In genomic region chr6:144664947-144665346, GRCh38 we compare ENCODE assay signal across 25 cellular contexts.
"Had no signal": no experiment of that assay in that cellular context is flagged by ENCODE, and none has a peak within 500 bp of the region (broad histone marks: within the 10 kb centered on the region; RNA-seq: fewer than 3 reads in every experiment).

No MANE protein-coding gene starts in this region.

- H3K27ac ChIP-seq: ascending aorta, body of pancreas, Peyer's patch, RWPE1, SJCRH30 had no signal

- H3K27me3 Mint-ChIP-seq: activated CD8-positive, alpha-beta T cell treated with anti-CD3 and anti-CD28 coated beads for 36 hours; activated naive CD4-positive, alpha-beta T cell treated with anti-CD3 and anti-CD28 coated beads, Interleukin-2, amount 50 U/mL, for 24 hours; activated T-cell treated with anti-CD3 and anti-CD28 coated beads, Interleukin-2, amount 50 U/mL, for 24 hours had no signal

- H3K4me3 Mint-ChIP-seq: activated CD8-positive, alpha-beta T cell treated with anti-CD3 and anti-CD28 coated beads for 36 hours; activated naive CD4-positive, alpha-beta T cell treated with anti-CD3 and anti-CD28 coated beads, Interleukin-2, amount 50 U/mL, for 24 hours; activated T-cell treated with anti-CD3 and anti-CD28 coated beads, Interleukin-2, amount 50 U/mL, for 24 hours; activated T-helper 1 cell treated with anti-CD3 and anti-CD28 coated beads, Interleukin-12 subunit alpha, Interleukin-12 subunit beta, Interleukin-2, Interleukin-4 antibody, amounts not matched to agents 30 ng/mL and 10 ng/mL and 1 ng/mL, durations not matched to agents 14 hours and 24 hours and 36 hours had no signal

- DNase-seq: activated CD4-positive, alpha-beta T cell treated with anti-CD3 and anti-CD28 coated beads for 4 hours; activated CD8-positive, alpha-beta T cell treated with anti-CD3 and anti-CD28 coated beads for 36 hours; activated effector memory CD4-positive, alpha-beta T cell treated with Interleukin-2 at 50 U/mL for 16 hours; activated naive CD4-positive, alpha-beta T cell; activated T-cell treated with anti-CD3 and anti-CD28 coated beads, Interleukin-2, amount 50 U/mL, for 24 hours; body of pancreas; central memory CD4-positive, alpha-beta T cell; MG63; MV-4-11; NCI-H1105; NCI-H1436; NCI-H187; NCI-H2081; NCI-H446; NCI-H524; Peyer's patch; Right ventricle myocardium superior; SJCRH30; SK-N-SH had no signal

- H3K9me3 ChIP-seq: body of pancreas, Peyer's patch, SJCRH30, SK-N-SH had no signal

- H3K27me3 ChIP-seq: ascending aorta, body of pancreas, MG63, Peyer's patch, SJCRH30 had no signal

- H3K9ac ChIP-seq: SK-N-SH had no signal

- ATAC-seq: activated CD4-positive, CD25-positive, alpha-beta regulatory T cell treated with anti-CD3 and anti-CD28 coated beads, Interleukin-2, amount 50 U/mL, for 24 hours; activated CD8-positive, alpha-beta T cell treated with anti-CD3 and anti-CD28 coated beads for 36 hours; body of pancreas had no signal

- H3K27ac Mint-ChIP-seq: activated CD8-positive, alpha-beta T cell treated with anti-CD3 and anti-CD28 coated beads for 36 hours; activated T-cell treated with anti-CD3 and anti-CD28 coated beads, Interleukin-2, amount 50 U/mL, for 24 hours; activated T-helper 1 cell treated with anti-CD3 and anti-CD28 coated beads, Interleukin-12 subunit alpha, Interleukin-12 subunit beta, Interleukin-2, Interleukin-4 antibody, amounts not matched to agents 30 ng/mL and 10 ng/mL and 1 ng/mL, durations not matched to agents 14 hours and 24 hours and 36 hours had no signal

- FAIRE-seq: bronchial epithelial cell had no signal

- H3K36me3 ChIP-seq: ascending aorta, MG63, Peyer's patch, SJCRH30 had no signal

- H3K4me3 ChIP-seq: ascending aorta, body of pancreas, MG63, Peyer's patch, SJCRH30 had no signal
